ENCODE assay signal across 12 cellular contexts in genomic region chr17:61407211-61407911, GRCh38. TPM values are rescaled to one million over a fixed set of nuclear protein-coding genes. Genes with fewer than 3 reads are reported as not detected.
DNase-seq lines count a peak whose midpoint lies in the region; ATAC-seq and TF ChIP-seq lines count a peak whose summit lies in the region.
"Had no signal": no experiment of that assay in that cellular context is flagged by ENCODE, and none has a peak within 500 bp of the region (broad histone marks: within the 10 kb centered on the region; RNA-seq: fewer than 3 reads in every experiment).

No MANE protein-coding gene starts in this region.

- H3K27me3 ChIP-seq in AG04450 (ENCODE audit: control insufficient read depth, insufficient read depth, low read length) (no peaks in the 10 kb centered on the region), prostate gland (replicated peaks; ENCODE audit: insufficient read depth) (peaks cover 9% of the 10 kb centered on the region)

- POLR2A ChIA-PET in AG04450 (lab: Yijun Ruan, JAX), result interaction anchor here (0.6 to 5.0 kb wide), 3 partner anchors 7 to 203 kb away, joined by 3 to 27 read pairs (median 5); partner anchors contain the start of gene TBX2

- H3K9me3 ChIP-seq in AG04450 (ENCODE audit: control insufficient read depth, insufficient read depth, low read length) (no peaks in the 10 kb centered on the region; the same call in 1 of the 2 replicates), prostate gland (no peaks in the 10 kb centered on the region)

- WGBS in prostate gland, result 61% methylated on average over 6 of the region's 6 CpGs

- H3K36me3 ChIP-seq in prostate gland, result no peaks in the 10 kb centered on the region
- H3K36me3 ChIP-seq: neural progenitor cell had no signal

- no peaks in the 10 kb centered on the region for H3K4me1 ChIP-seq in prostate gland (replicated peaks)

- intact Hi-C loops in prostate gland (cut with DNase I), result loop anchor here (5.0 kb wide), 1 partner anchor 405 kb away; no protein-coding TSS in a partner anchor

- peak overlapping the region; percentile 93 for H3K27ac ChIP-seq in AG04450 (ENCODE audit: low read depth, low read length)
- peak overlapping the region; percentile 7 to 84 for H3K27ac ChIP-seq in prostate gland
- H3K27ac ChIP-seq: neural progenitor cell had no signal

- CTCF ChIA-PET in AG04450 (lab: Charles Lee), result interaction anchor here (0.8 to 1.0 kb wide), 2 partner anchors 13 to 407 kb away, joined by 3 read pairs; no protein-coding TSS in a partner anchor

- no peak for TF ChIP-seq POLR2A in prostate gland (IDR thresholded peaks at IDR 0.05)

- no peak for TF ChIP-seq CTCF in AG04450 (IDR thresholded peaks at IDR 0.05; ENCODE audit: low read depth, low read length)
- no peak for TF ChIP-seq CTCF in prostate gland (IDR thresholded peaks at IDR 0.05)

- no peak for DNase-seq in AG04450 (ENCODE audit: low read depth, low spot score)
- DNase-seq in SK-N-DZ (ENCODE audit: low spot score), result peak; percentile 61
- peak; percentile 35 for DNase-seq in fibroblast of peridontal ligament (ENCODE audit: extremely low read depth)
- DNase-seq in prostate gland (ENCODE audit: low spot score), result no peak
- no peak for DNase-seq in iPS-NIHi7 (ENCODE audit: extremely low spot score)
- DNase-seq: activated naive CD4-positive, alpha-beta T cell treated with Interleukin-2 at 50 U/mL for 16 hours; NCI-H2171 had no signal

- H3K4me3 ChIP-seq in AG04450 (ENCODE audit: low read depth, low read length), result peak overlapping the region; percentile 98
- no peak overlapping the region for H3K4me3 ChIP-seq in prostate gland
- H3K4me3 ChIP-seq: neural progenitor cell had no signal

- ATAC-seq in HG02623 (IDR thresholded peaks at IDR 0.05; ENCODE audit: unreplicated experiment), result no peak
- ATAC-seq in HG02885 (IDR thresholded peaks at IDR 0.05; ENCODE audit: poor library complexity, unreplicated experiment), result no peak
- no peak for ATAC-seq in GM21367 (IDR thresholded peaks at IDR 0.05; ENCODE audit: unreplicated experiment)

RNA-seq across cellular contexts. Expression of gene TBX2, which starts 7.7 kb away (rescaled TPM):
- 18.3 and 22.0 TPM in 2 replicates for polyA plus RNA-seq in AG04450 (2011; rRNA removed)
- 36.1 and 52.1 TPM in 2 replicates for polyA minus RNA-seq in AG04450 (2011; rRNA and poly(A)+ RNA removed)
- polyA plus RNA-seq in SK-N-DZ (2014; cell fraction: cytosol; rRNA removed), result 153 and 188 TPM in 2 replicates
- polyA plus RNA-seq in SK-N-DZ (2014; cell fraction: nucleus; rRNA removed), result 310 and 397 TPM in 2 replicates
- total RNA-seq in prostate gland, result 10 to 100 TPM in 1 of 2 donors, 1 to 10 TPM in 1; 9.2 to 34.1 TPM
- polyA plus RNA-seq: keratinocyte had no signal

RNA-seq across cellular contexts. Expression of gene TBX4, which starts 44.9 kb away (rescaled TPM):
- polyA plus RNA-seq in AG04450 (2011; rRNA removed), result 0.06 and 0.11 TPM in 2 replicates
- not detected in 2 replicates for polyA minus RNA-seq in AG04450 (2011; rRNA and poly(A)+ RNA removed)
- 2.7 and 4.9 TPM in 2 replicates for polyA plus RNA-seq in SK-N-DZ (2014; cell fraction: cytosol; rRNA removed)
- polyA plus RNA-seq in SK-N-DZ (2014; cell fraction: nucleus; rRNA removed), result 1.9 and 5.6 TPM in 2 replicates
- 1 to 10 TPM; 3.5 to 5.0 TPM for total RNA-seq in prostate gland

Comparison
In these comparisons a context has a peak if more than half of its experiments do, and no peak if none do; other contexts are left out.
1. DNase-seq: peak in SK-N-DZ (single experiment) and fibroblast of peridontal ligament (single experiment); none in AG04450 (single experiment), prostate gland (single experiment) and iPS-NIHi7 (single experiment).